Comparison of ENCODE assay signal across 8 cellular contexts in genomic region chr21:43720539-43721224, GRCh38. TPM values are rescaled to one million over a fixed set of nuclear protein-coding genes. Genes with fewer than 3 reads are reported as not detected.
A peak's percentile ranks its signal among the peaks of the same experiment; 100 is the strongest.
DNase-seq lines count a peak whose midpoint lies in the region; ATAC-seq and TF ChIP-seq lines count a peak whose summit lies in the region.

No MANE protein-coding gene starts in this region.

- peaks cover 3% of the 10 kb centered on the region for H3K36me3 ChIP-seq in iPS-18a (ENCODE audit: control insufficient read depth, low read depth, low read length)

- no peak for ATAC-seq in activated naive CD4-positive, alpha-beta T cell treated with anti-CD3 and anti-CD28 coated beads, Interleukin-2, amount 50 U/mL, for 72 hours
- ATAC-seq in stimulated activated memory B cell treated with anti-CD40 and anti-IgM and Interleukin-4, amounts not matched to agents 10 μg/mL and 1 μg/mL and 100 μg/mL, for 72 hours, result no peak
- ATAC-seq in HG02623 (IDR thresholded peaks at IDR 0.05; ENCODE audit: unreplicated experiment), result no peak

- peak overlapping the region; percentile 85 for H3K4me3 Mint-ChIP-seq in stimulated activated memory B cell treated with anti-CD40 and anti-IgM and Interleukin-4, amounts not matched to agents 10 μg/mL and 1 μg/mL and 100 μg/mL, for 72 hours

- peaks cover 85% of the 10 kb centered on the region for H3K4me1 Mint-ChIP-seq in stimulated activated memory B cell treated with anti-CD40 and anti-IgM and Interleukin-4, amounts not matched to agents 10 μg/mL and 1 μg/mL and 100 μg/mL, for 72 hours

- peak overlapping the region; percentile 62 to 91 for H3K27ac Mint-ChIP-seq in activated naive CD4-positive, alpha-beta T cell treated with anti-CD3 and anti-CD28 coated beads, Interleukin-2, amount 50 U/mL, for 72 hours
- peak overlapping the region; percentile 69 for H3K27ac Mint-ChIP-seq in stimulated activated memory B cell treated with anti-CD40 and anti-IgM and Interleukin-4, amounts not matched to agents 10 μg/mL and 1 μg/mL and 100 μg/mL, for 72 hours

- no peaks in the 10 kb centered on the region for H3K27me3 ChIP-seq in HL-60 (ENCODE audit: insufficient read depth, poor library complexity, severe bottlenecking)
- peaks cover 20% of the 10 kb centered on the region for H3K27me3 ChIP-seq in iPS-18a (ENCODE audit: control insufficient read depth, insufficient read depth, low read length)

- H3K4me3 ChIP-seq in HL-60 (replicated peaks; ENCODE audit: insufficient read depth, low read length) (peak overlapping the region; percentile 64), iPS-18a (ENCODE audit: low read length) (peak overlapping the region; percentile 71)

- no peak for TF ChIP-seq CTCF in HL-60 (IDR thresholded peaks at IDR 0.05; ENCODE audit: insufficient read depth, low read length)

- peak overlapping the region; percentile 91; the same call in 1 of the 2 replicates for H3K27ac ChIP-seq in HL-60 (replicated peaks)
- no peak overlapping the region for H3K27ac ChIP-seq in iPS-18a (ENCODE audit: low read length)

- peaks cover 0 to 6% of the 10 kb centered on the region in 2 donors for H3K36me3 Mint-ChIP-seq in activated naive CD4-positive, alpha-beta T cell treated with anti-CD3 and anti-CD28 coated beads, Interleukin-2, amount 50 U/mL, for 72 hours
- H3K36me3 Mint-ChIP-seq in stimulated activated memory B cell treated with anti-CD40 and anti-IgM and Interleukin-4, amounts not matched to agents 10 μg/mL and 1 μg/mL and 100 μg/mL, for 72 hours, result peaks cover 11% of the 10 kb centered on the region

- peaks cover 6% of the 10 kb centered on the region for H3K4me1 ChIP-seq in iPS-18a (ENCODE audit: control insufficient read depth, low read depth, low read length)

- no peaks in the 10 kb centered on the region for H3K9me3 Mint-ChIP-seq in activated naive CD4-positive, alpha-beta T cell treated with anti-CD3 and anti-CD28 coated beads, Interleukin-2, amount 50 U/mL, for 72 hours
- H3K9me3 Mint-ChIP-seq in stimulated activated memory B cell treated with anti-CD40 and anti-IgM and Interleukin-4, amounts not matched to agents 10 μg/mL and 1 μg/mL and 100 μg/mL, for 72 hours, result no peaks in the 10 kb centered on the region

- DNase-seq in HL-60 (ENCODE audit: low read depth in 1 of 2, low spot score in 1 of 2) (no peak), mucosa of gallbladder (ENCODE audit: low spot score) (no peak), GDM1 (lab: John Stamatoyannopoulos, UW) (no peak)
- DNase-seq in activated naive CD4-positive, alpha-beta T cell treated with anti-CD3 and anti-CD28 coated beads, Interleukin-2, amount 50 U/mL, for 72 hours (ENCODE audit: low spot score in 2 of 2), result no peak
- DNase-seq in activated CD8-positive, alpha-beta memory T cell treated with anti-CD3 and anti-CD28 coated beads, Interleukin-2, amount 50 U/mL, for 4 hours, result no peak

- no peaks in the 10 kb centered on the region for H3K9me3 ChIP-seq in iPS-18a (ENCODE audit: control insufficient read depth, low read depth, low read length)

- peaks cover 9% of the 10 kb centered on the region for H3K27me3 Mint-ChIP-seq in stimulated activated memory B cell treated with anti-CD40 and anti-IgM and Interleukin-4, amounts not matched to agents 10 μg/mL and 1 μg/mL and 100 μg/mL, for 72 hours

- H3K9ac ChIP-seq in iPS-18a (ENCODE audit: low read length), result no peak overlapping the region

RNA-seq across cellular contexts. Expression of gene PDXK, which starts 1.8 kb away (rescaled TPM):
- 100 to 1,000 TPM in 1 of 2 donors, 10 to 100 TPM in 1; 70.3 to 121 TPM for total RNA-seq in activated naive CD4-positive, alpha-beta T cell treated with anti-CD3 and anti-CD28 coated beads, Interleukin-2, amount 50 U/mL, for 72 hours
- total RNA-seq in mucosa of gallbladder, result 188 TPM

RNA-seq across cellular contexts. Expression of gene CSTB, which starts 55.4 kb away (rescaled TPM):
- total RNA-seq in activated naive CD4-positive, alpha-beta T cell treated with anti-CD3 and anti-CD28 coated beads, Interleukin-2, amount 50 U/mL, for 72 hours, result 10 to 100 TPM; 19.8 to 36.7 TPM
- total RNA-seq in mucosa of gallbladder, result 68.2 TPM
